In genomic region chr6:25070547-25071366, GRCh38 we compare ENCODE assay signal across 8 cellular contexts.
A peak's percentile ranks its signal among the peaks of the same experiment; 100 is the strongest.
DNase-seq lines count a peak whose midpoint lies in the region; ATAC-seq and TF ChIP-seq lines count a peak whose summit lies in the region.

No MANE protein-coding gene starts in this region.

- H3K4me1 ChIP-seq in GM23338 (ENCODE audit: insufficient read depth) (no peaks in the 10 kb centered on the region), Loucy (ENCODE audit: insufficient read depth, low read length, poor library complexity, severe bottlenecking) (no peaks in the 10 kb centered on the region), thoracic aorta (ENCODE audit: control insufficient read depth in 1 of 2, low read depth in 2 of 2) (no peaks in the 10 kb centered on the region)

- H3K79me2 ChIP-seq in GM23338 (replicated peaks; ENCODE audit: insufficient read depth): no peaks in the 10 kb centered on the region
- no peaks in the 10 kb centered on the region for H3K79me2 ChIP-seq in Loucy (ENCODE audit: insufficient read depth, low read length)

- ATAC-seq in GM23338 (peak; percentile 81), thoracic aorta (ENCODE audit: insufficient number of reproducible peaks, low FRiP score, low read depth) (no peak)

- DNase-seq in DMS79 treated with DMSO at 0.1 percent for 48 hours (lab: John Stamatoyannopoulos, UW): peak; percentile 93
- DNase-seq in GM23338 (ENCODE audit: low spot score): peak; percentile 94
- peak; percentile 66 for DNase-seq in RWPE1 (ENCODE audit: low spot score)
- peak; percentile 51 to 66 for DNase-seq in activated T-helper 1 cell treated with anti-CD3 and anti-CD28 coated beads, Interleukin-2, amount 50 U/mL, for 16 hours (ENCODE audit: low read depth in 1 of 2, low spot score in 1 of 2)
- DNase-seq in foreskin fibroblast: peak; percentile 69 to 92
- peak; percentile 48 for DNase-seq in occipital lobe (lab: John Stamatoyannopoulos, UW)
- peak; percentile 36 for DNase-seq in thoracic aorta (ENCODE audit: low spot score)

- H3F3A ChIP-seq in GM23338 (replicated peaks; ENCODE audit: low read depth) (no peaks in the 10 kb centered on the region), Loucy (ENCODE audit: low read depth) (no peaks in the 10 kb centered on the region)

- no peak overlapping the region for H3K4me2 ChIP-seq in GM23338
- peak overlapping the region; percentile 32 for H3K4me2 ChIP-seq in Loucy (ENCODE audit: low read depth, low read length, poor library complexity, severe bottlenecking)

- H3K4me3 Mint-ChIP-seq in GM23338: no peak overlapping the region

- H4K20me1 ChIP-seq in GM23338 (replicated peaks; ENCODE audit: insufficient read depth): no peaks in the 10 kb centered on the region
- H4K20me1 ChIP-seq in Loucy (ENCODE audit: insufficient read depth, low read length, poor library complexity, severe bottlenecking): no peaks in the 10 kb centered on the region

- no peak overlapping the region for H3K4me3 ChIP-seq in GM23338
- no peak overlapping the region for H3K4me3 ChIP-seq in Loucy (ENCODE audit: low read length, poor library complexity, severe bottlenecking)
- no peak overlapping the region for H3K4me3 ChIP-seq in foreskin fibroblast (ENCODE audit: low read depth in 1 of 2, low read length in 2 of 2)
- peak overlapping the region; percentile 39 for H3K4me3 ChIP-seq in thoracic aorta

- POLR2A ChIA-PET in RWPE1 (lab: Yijun Ruan, JAX; ENCODE audit: low non-redundant PET): no interaction called here

- H2AFZ ChIP-seq in GM23338 (peak overlapping the region; percentile 69; the same call in 1 of the 2 replicates), Loucy (ENCODE audit: low read length) (peak overlapping the region; percentile 77)

- H3K36me3 Mint-ChIP-seq in GM23338 (ENCODE audit: low read depth): no peaks in the 10 kb centered on the region; the same call in 2 of the 3 replicates

- H3K27ac ChIP-seq in GM23338 (ENCODE audit: low read depth) (no peak overlapping the region), RWPE1 (no peak overlapping the region), thoracic aorta (no peak overlapping the region)

- H3K9me2 ChIP-seq in GM23338 (ENCODE audit: insufficient read depth): no peaks in the 10 kb centered on the region; the same call in 1 of the 2 replicates
- H3K9me2 ChIP-seq in Loucy (replicated peaks; ENCODE audit: low read depth, low read length): no peaks in the 10 kb centered on the region

- no peak overlapping the region for H3K9ac ChIP-seq in Loucy (ENCODE audit: low read depth, low read length, poor library complexity, severe bottlenecking)

- peak; percentile 95 to 98 for TF ChIP-seq CTCF in GM23338 (conservative IDR thresholded peaks at IDR 0.05; ENCODE audit: low read depth in 2 of 2)
- peak; percentile 95 for TF ChIP-seq CTCF in Loucy (conservative IDR thresholded peaks at IDR 0.05; ENCODE audit: low read length)
- TF ChIP-seq CTCF in RWPE1 (conservative IDR thresholded peaks at IDR 0.05; ENCODE audit: low read depth): peak; percentile 87
- peak; percentile 88 for TF ChIP-seq CTCF in foreskin fibroblast (IDR thresholded peaks at IDR 0.05; ENCODE audit: low read depth, low read length)
- peak; percentile 94 for TF ChIP-seq CTCF in thoracic aorta (IDR thresholded peaks at IDR 0.05)

- H3K4me1 Mint-ChIP-seq in GM23338: peaks cover 5% of the 10 kb centered on the region; the same call in 2 of the 3 replicates

- no peak overlapping the region for H3K27ac Mint-ChIP-seq in GM23338

- H3K27me3 ChIP-seq in GM23338 (ENCODE audit: insufficient read depth): no peaks in the 10 kb centered on the region
- no peaks in the 10 kb centered on the region for H3K27me3 ChIP-seq in Loucy (ENCODE audit: insufficient read depth, low read length, poor library complexity, severe bottlenecking)
- peaks cover 3% of the 10 kb centered on the region for H3K27me3 ChIP-seq in thoracic aorta (replicated peaks; ENCODE audit: insufficient read depth)

- H3K9me3 Mint-ChIP-seq in GM23338: no peaks in the 10 kb centered on the region; the same call in 2 of the 3 replicates

- H3K27me3 Mint-ChIP-seq in GM23338 (ENCODE audit: insufficient read depth, low read depth, poor library complexity): no peaks in the 10 kb centered on the region

- H3K9me3 ChIP-seq in Loucy (ENCODE audit: insufficient read depth, low read depth, low read length) (no peaks in the 10 kb centered on the region; the same call in 1 of the 2 replicates), thoracic aorta (no peaks in the 10 kb centered on the region)

- H3K36me3 ChIP-seq in GM23338 (ENCODE audit: insufficient read depth) (no peaks in the 10 kb centered on the region), Loucy (ENCODE audit: insufficient read depth, low read length) (no peaks in the 10 kb centered on the region), thoracic aorta (no peaks in the 10 kb centered on the region)

- CTCF ChIA-PET in RWPE1 (lab: Yijun Ruan, JAX): interaction anchor here (0.6 to 1.2 kb wide), 7 partner anchors 16 to 442 kb away, joined by 3 to 7 read pairs (median 3); no protein-coding TSS in a partner anchor

TF ChIP-seq in GM23338, 12 proteins besides CTCF, POLR2A, EP300 and RAD21 (continues in another document):
- TF ChIP-seq ZNF331 (CRISPR knock-in tag; IDR thresholded peaks at IDR 0.05; ENCODE audit: low read depth) (no peak), ETS1 (IDR thresholded peaks at IDR 0.05) (no peak), NANOG (IDR thresholded peaks at IDR 0.05; ENCODE audit: borderline replicate concordance) (no peak), ZNF462 (CRISPR knock-in tag; IDR thresholded peaks at IDR 0.05) (no peak), JUNB (IDR thresholded peaks at IDR 0.05; ENCODE audit: unreplicated experiment) (no peak), EZH2phosphoT487 (IDR thresholded peaks at IDR 0.05; ENCODE audit: unreplicated experiment) (no peak), POLR2AphosphoS5 (IDR thresholded peaks at IDR 0.05; ENCODE audit: low read depth) (no peak)

Comparison
In these comparisons a context has a peak if more than half of its experiments do, and no peak if none do; other contexts are left out.
1. DNase-seq: peak in every context shown above with its lines; median percentile 94 in GM23338; 93 in DMS79 treated with DMSO at 0.1 percent for 48 hours; 80 in foreskin fibroblast; 66 in RWPE1; 58 in activated T-helper 1 cell treated with anti-CD3 and anti-CD28 coated beads, Interleukin-2, amount 50 U/mL, for 16 hours; 48 in occipital lobe; 36 in thoracic aorta.